Comparison of ENCODE assay signal across 10 cellular contexts in genomic region chr1:160207118-160207650, GRCh38. TPM values are rescaled to one million over a fixed set of nuclear protein-coding genes. Genes with fewer than 3 reads are reported as not detected.
DNase-seq lines count a peak whose midpoint lies in the region; ATAC-seq and TF ChIP-seq lines count a peak whose summit lies in the region.
"Had no signal": no experiment of that assay in that cellular context is flagged by ENCODE, and none has a peak within 500 bp of the region (broad histone marks: within the 10 kb centered on the region; RNA-seq: fewer than 3 reads in every experiment).

No MANE protein-coding gene starts in this region.

- H3K36me3 ChIP-seq in BLaER1 treated with 17β-estradiol and CSF1 and Interleukin-3, amounts not matched to agents 10 nM and 100 nM = peaks cover 25 to 52% (median 49%) of the 10 kb centered on the region in 11 experiments
- peaks cover 6% of the 10 kb centered on the region; the same call in 1 of the 2 replicates for H3K36me3 ChIP-seq in Loucy (ENCODE audit: insufficient read depth, low read length)
- peaks cover 6% of the 10 kb centered on the region for H3K36me3 ChIP-seq in colonic mucosa
- H3K36me3 ChIP-seq in neural progenitor cell = no peaks in the 10 kb centered on the region

- DNase-seq in colonic mucosa (no peak), neural progenitor cell (ENCODE audit: low spot score) (no peak), foreskin melanocyte (no peak), UCSD-AML1 (lab: John Stamatoyannopoulos, UW; ENCODE audit: unreplicated experiment) (no peak)

- H3K9me2 ChIP-seq in Loucy (replicated peaks; ENCODE audit: low read depth, low read length) = no peaks in the 10 kb centered on the region

- H2AFZ ChIP-seq in Loucy (ENCODE audit: low read length) (no peak overlapping the region), neural progenitor cell (replicated peaks) (no peak overlapping the region)

- H3F3A ChIP-seq in Loucy (ENCODE audit: low read depth) (no peaks in the 10 kb centered on the region), neural progenitor cell (ENCODE audit: low read depth) (peaks cover 47% of the 10 kb centered on the region)

- H3K27ac Mint-ChIP-seq in neural progenitor cell = peak overlapping the region; percentile 89

- peaks cover 17% of the 10 kb centered on the region for H3K36me3 Mint-ChIP-seq in neural progenitor cell

- peaks cover 52 to 76% (median 69%) of the 10 kb centered on the region in 10 experiments for H3K4me1 ChIP-seq in BLaER1 treated with 17β-estradiol and CSF1 and Interleukin-3, amounts not matched to agents 10 nM and 100 nM
- H3K4me1 ChIP-seq in Loucy (ENCODE audit: insufficient read depth, low read length, poor library complexity, severe bottlenecking) (peaks cover 32% of the 10 kb centered on the region), colonic mucosa (no peaks in the 10 kb centered on the region), neural progenitor cell (peaks cover 61% of the 10 kb centered on the region)

- H3K9me3 ChIP-seq in BLaER1 treated with 17β-estradiol and CSF1 and Interleukin-3, amounts not matched to agents 10 nM and 100 nM (replicated peaks in 1 of 11) = no peaks in the 10 kb centered on the region
- no peaks in the 10 kb centered on the region for H3K9me3 ChIP-seq in Loucy (ENCODE audit: insufficient read depth, low read depth, low read length)
- H3K9me3 ChIP-seq in colonic mucosa = no peaks in the 10 kb centered on the region
- H3K9me3 ChIP-seq in neural progenitor cell (ENCODE audit: low read depth) = no peaks in the 10 kb centered on the region

- H3K27me3 ChIP-seq in BLaER1 treated with 17β-estradiol and CSF1 and Interleukin-3, amounts not matched to agents 10 nM and 100 nM = no peaks in the 10 kb centered on the region
- no peaks in the 10 kb centered on the region for H3K27me3 ChIP-seq in Loucy (ENCODE audit: insufficient read depth, low read length, poor library complexity, severe bottlenecking)
- H3K27me3 ChIP-seq in colonic mucosa = no peaks in the 10 kb centered on the region
- no peaks in the 10 kb centered on the region for H3K27me3 ChIP-seq in neural progenitor cell

- peak overlapping the region in 1 of 11 experiments; percentile 98; a peak in 1 of 22 replicates for H3K9ac ChIP-seq in BLaER1 treated with 17β-estradiol and CSF1 and Interleukin-3, amounts not matched to agents 10 nM and 100 nM
- no peak overlapping the region for H3K9ac ChIP-seq in Loucy (ENCODE audit: low read depth, low read length, poor library complexity, severe bottlenecking)
- no peak overlapping the region for H3K9ac ChIP-seq in colonic mucosa (ENCODE audit: low read depth in 2 of 2, low read length in 2 of 2)
- no peak overlapping the region for H3K9ac ChIP-seq in neural progenitor cell

- H3K4me3 Mint-ChIP-seq in neural progenitor cell = peak overlapping the region; percentile 89

- H3K27me3 Mint-ChIP-seq in neural progenitor cell (ENCODE audit: insufficient read depth, low read depth) = peaks cover 7% of the 10 kb centered on the region

- H3K79me2 ChIP-seq in Loucy (ENCODE audit: insufficient read depth, low read length) = peaks cover 14% of the 10 kb centered on the region
- peaks cover 25% of the 10 kb centered on the region for H3K79me2 ChIP-seq in neural progenitor cell (ENCODE audit: low read depth)

- peak overlapping the region in 1 of 10 experiments; percentile 6; a peak in 2 of 20 replicates for H3K4me3 ChIP-seq in BLaER1 treated with 17β-estradiol and CSF1 and Interleukin-3, amounts not matched to agents 10 nM and 100 nM
- H3K4me3 ChIP-seq in Loucy (ENCODE audit: low read length, poor library complexity, severe bottlenecking) (no peak overlapping the region), colonic mucosa (no peak overlapping the region), neural progenitor cell (no peak overlapping the region)

- peaks cover 23 to 62% (median 59%) of the 10 kb centered on the region in 11 experiments for H4K20me1 ChIP-seq in BLaER1 treated with 17β-estradiol and CSF1 and Interleukin-3, amounts not matched to agents 10 nM and 100 nM
- H4K20me1 ChIP-seq in Loucy (ENCODE audit: insufficient read depth, low read length, poor library complexity, severe bottlenecking) (peaks cover 5% of the 10 kb centered on the region), neural progenitor cell (ENCODE audit: low read depth) (peaks cover 65% of the 10 kb centered on the region)

- intact Hi-C loops in colonic mucosa (cut with DNase I) = no loop called here

- peak overlapping the region; percentile 86 to 99 (median 96) for H3K4me2 ChIP-seq in BLaER1 treated with 17β-estradiol and CSF1 and Interleukin-3, amounts not matched to agents 10 nM and 100 nM
- H3K4me2 ChIP-seq in Loucy (ENCODE audit: low read depth, low read length, poor library complexity, severe bottlenecking) (peak overlapping the region; percentile 86), neural progenitor cell (no peak overlapping the region)

- ATAC-seq in GM19455 (IDR thresholded peaks at IDR 0.05; ENCODE audit: unreplicated experiment) (no peak), HG02852 (IDR thresholded peaks at IDR 0.05; ENCODE audit: unreplicated experiment) (no peak)

- TF ChIP-seq CTCF in Loucy (conservative IDR thresholded peaks at IDR 0.05; ENCODE audit: low read length) (no peak), colonic mucosa (IDR thresholded peaks at IDR 0.05) (no peak), neural progenitor cell (IDR thresholded peaks at IDR 0.05) (no peak)

- H3K4me1 Mint-ChIP-seq in neural progenitor cell = peaks cover 74% of the 10 kb centered on the region

- peak overlapping the region in 6 of 11 experiments; percentile 5 to 98 (median 92); a peak in 7 of 22 replicates for H3K27ac ChIP-seq in BLaER1 treated with 17β-estradiol and CSF1 and Interleukin-3, amounts not matched to agents 10 nM and 100 nM
- peak overlapping the region; percentile 13 for H3K27ac ChIP-seq in colonic mucosa
- no peak overlapping the region for H3K27ac ChIP-seq in neural progenitor cell

- H3K9me3 Mint-ChIP-seq in neural progenitor cell = no peaks in the 10 kb centered on the region

RNA-seq across cellular contexts. Expression of gene PEA15, which starts 2.0 kb away (rescaled TPM):
- total RNA-seq in colonic mucosa = 10 to 100 TPM; 33.0 to 48.3 TPM
- total RNA-seq in neural progenitor cell (ENCODE audit: low replicate concordance) = 39.1 and 63.5 TPM in 2 replicates

RNA-seq across cellular contexts. Expression of gene CASQ1, which starts 16.8 kb away (rescaled TPM):
- total RNA-seq in colonic mucosa (not detected), neural progenitor cell (ENCODE audit: low replicate concordance) (0.50 TPM in 1 of 2 replicates, not detected in the other)
- total RNA-seq: mononuclear cell; T-helper 1 cell treated with Interleukin-12 subunit alpha and Interleukin-12 subunit beta and Interleukin-4 antibody, amounts not matched to agents 30 ng/mL and 1 ng/mL, for 36 hours had no signal

RNA-seq across cellular contexts. Expression of gene DCAF8, which starts 55.2 kb away (rescaled TPM):
- total RNA-seq in colonic mucosa (10 to 100 TPM; 72.0 to 86.1 TPM), neural progenitor cell (ENCODE audit: low replicate concordance) (105 and 132 TPM in 2 replicates)

RNA-seq across cellular contexts. Expression of gene ATP1A4, which starts 55.8 kb away (rescaled TPM):
- total RNA-seq in colonic mucosa (not detected), neural progenitor cell (ENCODE audit: low replicate concordance) (0.17 and 0.62 TPM in 2 replicates)
- total RNA-seq: T-helper 1 cell treated with Interleukin-12 subunit alpha and Interleukin-12 subunit beta and Interleukin-4 antibody, amounts not matched to agents 30 ng/mL and 1 ng/mL, for 36 hours had no signal
